In genomic region chr15:48565560-48566482, GRCh38 we compare ENCODE assay signal across 11 cellular contexts.
DNase-seq lines count a peak whose midpoint lies in the region; ATAC-seq and TF ChIP-seq lines count a peak whose summit lies in the region.
"Had no signal": no experiment of that assay in that cellular context is flagged by ENCODE, and none has a peak within 500 bp of the region (broad histone marks: within the 10 kb centered on the region; RNA-seq: fewer than 3 reads in every experiment).

No MANE protein-coding gene starts in this region.

- peak; percentile 53 for DNase-seq in AG09309 (ENCODE audit: low read depth)
- peak; percentile 94 for DNase-seq in NCI-H226
- DNase-seq in dedifferentiated amniotic fluid mesenchymal stem cell (ENCODE audit: extremely low spot score): peak; percentile 91
- DNase-seq in kidney epithelial cell (ENCODE audit: low read depth): peak; percentile 23
- no peak for DNase-seq in activated CD8-positive, alpha-beta T cell treated with anti-CD3 and anti-CD28 coated beads for 36 hours
- no peak for DNase-seq in retina

- no peaks in the 10 kb centered on the region for H3K36me3 Mint-ChIP-seq in activated CD8-positive, alpha-beta T cell treated with anti-CD3 and anti-CD28 coated beads for 36 hours (ENCODE audit: low read depth)

- CTCF ChIA-PET in activated CD8-positive, alpha-beta T cell treated with anti-CD3 and anti-CD28 coated beads for 36 hours (lab: Charles Lee): interaction anchor here (0.5 kb wide), 1 partner anchor 58 kb away, joined by 3 read pairs; no protein-coding TSS in a partner anchor

- POLR2A ChIA-PET in activated CD8-positive, alpha-beta T cell treated with anti-CD3 and anti-CD28 coated beads for 36 hours (lab: Charles Lee): interaction anchor here (0.8 kb wide), 1 partner anchor 16 kb away, joined by 3 read pairs; no protein-coding TSS in a partner anchor

- H3K27me3 ChIP-seq in kidney epithelial cell (ENCODE audit: control insufficient read depth, insufficient read depth, low read length): no peaks in the 10 kb centered on the region
- H3K27me3 ChIP-seq: BLaER1, cardiac muscle cell, neutrophil had no signal

- no peaks in the 10 kb centered on the region for H3K9me3 Mint-ChIP-seq in activated CD8-positive, alpha-beta T cell treated with anti-CD3 and anti-CD28 coated beads for 36 hours

- no peak overlapping the region for H3K27ac Mint-ChIP-seq in activated CD8-positive, alpha-beta T cell treated with anti-CD3 and anti-CD28 coated beads for 36 hours

- H3K4me3 ChIP-seq in AG09309 (ENCODE audit: control insufficient read depth, low read depth, low read length) (no peak overlapping the region), kidney epithelial cell (ENCODE audit: low read depth, low read length) (no peak overlapping the region)
- H3K4me3 ChIP-seq: BLaER1, cardiac muscle cell had no signal

- no peaks in the 10 kb centered on the region for H3K36me3 ChIP-seq in kidney epithelial cell (ENCODE audit: control insufficient read depth, insufficient read depth, low read length)
- H3K36me3 ChIP-seq: BLaER1, cardiac muscle cell, neutrophil had no signal

- H3K4me1 Mint-ChIP-seq in activated CD8-positive, alpha-beta T cell treated with anti-CD3 and anti-CD28 coated beads for 36 hours (ENCODE audit: low read depth): no peaks in the 10 kb centered on the region

- TF ChIP-seq CTCF in AG09309 (IDR thresholded peaks at IDR 0.05; ENCODE audit: control insufficient read depth, insufficient read depth, low read depth, low read length, missing control alignments) (no peak), kidney epithelial cell (IDR thresholded peaks at IDR 0.05; ENCODE audit: insufficient read depth, low read length, poor library complexity, severe bottlenecking) (no peak)
- TF ChIP-seq CTCF in activated CD8-positive, alpha-beta T cell treated with anti-CD3 and anti-CD28 coated beads for 36 hours (IDR thresholded peaks at IDR 0.05): no peak

- H3K27me3 Mint-ChIP-seq in activated CD8-positive, alpha-beta T cell treated with anti-CD3 and anti-CD28 coated beads for 36 hours: no peaks in the 10 kb centered on the region

- intact Hi-C loops in activated CD8-positive, alpha-beta T cell treated with anti-CD3 and anti-CD28 coated beads for 36 hours (cut with micrococcal nuclease): no loop called here

- no peak overlapping the region for H3K4me3 Mint-ChIP-seq in activated CD8-positive, alpha-beta T cell treated with anti-CD3 and anti-CD28 coated beads for 36 hours

- no peak for ATAC-seq in activated CD8-positive, alpha-beta T cell treated with anti-CD3 and anti-CD28 coated beads for 36 hours
- ATAC-seq in HG03565 (IDR thresholded peaks at IDR 0.05; ENCODE audit: unreplicated experiment) (no peak), HG02938 (IDR thresholded peaks at IDR 0.05; ENCODE audit: unreplicated experiment) (no peak)

Comparison
In these comparisons a context has a peak if more than half of its experiments do, and no peak if none do; other contexts are left out.
1. DNase-seq: peak in AG09309 (single experiment), NCI-H226 (single experiment), dedifferentiated amniotic fluid mesenchymal stem cell (single experiment) and kidney epithelial cell (single experiment); none in activated CD8-positive, alpha-beta T cell treated with anti-CD3 and anti-CD28 coated beads for 36 hours (single experiment) and retina (single experiment).